ENCODE assay signal across 7 cellular contexts in the genomic region with DNA sequence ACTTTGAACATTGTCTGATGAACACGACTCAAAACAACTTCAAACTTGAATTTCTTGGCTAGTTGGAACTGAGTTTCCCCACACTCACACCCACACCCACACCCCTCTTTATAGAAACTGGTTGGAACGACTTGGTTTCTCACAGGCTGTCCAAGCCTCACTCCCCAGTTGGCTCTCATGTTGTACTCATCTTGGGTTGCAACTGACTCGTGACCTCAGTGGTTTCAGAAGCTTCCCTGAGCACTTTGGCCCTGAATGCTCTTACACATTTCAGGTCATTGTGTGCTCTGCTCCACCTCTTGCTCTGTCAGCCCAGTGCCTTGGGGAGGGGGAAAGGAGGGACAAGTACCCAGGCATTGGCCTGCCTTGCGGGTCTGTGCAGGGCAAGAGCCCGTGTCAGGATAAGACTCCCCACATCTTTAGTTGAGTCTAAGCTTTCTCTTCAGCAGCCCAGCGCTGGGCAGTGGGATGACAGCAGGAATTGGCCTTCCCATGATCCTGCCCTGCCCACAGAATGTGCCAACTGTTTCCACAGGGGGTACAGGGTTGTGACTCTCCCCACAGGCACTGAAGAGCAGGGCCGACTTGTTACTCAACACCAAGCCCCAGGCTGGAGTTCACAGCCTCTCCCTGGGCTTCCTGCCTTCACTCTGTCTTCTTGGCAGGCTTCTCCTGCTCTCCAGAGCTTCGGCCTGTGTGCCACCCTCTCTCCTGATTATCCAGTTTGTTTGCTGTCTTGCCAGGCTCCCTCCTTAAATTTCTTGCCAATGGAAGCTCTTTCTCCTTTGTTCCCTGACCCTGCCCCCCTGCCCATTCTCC.
A peak's percentile ranks its signal among the peaks of the same experiment; 100 is the strongest.
DNase-seq lines count a peak whose midpoint lies in the region; ATAC-seq and TF ChIP-seq lines count a peak whose summit lies in the region.

No MANE protein-coding gene starts in this region.

- H3K4me1 Mint-ChIP-seq in nephron, result peaks cover 16% of the 10 kb centered on the region

- H3K4me3 Mint-ChIP-seq in nephron, result no peak overlapping the region

- peak overlapping the region in 2 of 3 experiments; percentile 22 to 41 for H3K27ac Mint-ChIP-seq in nephron

- H3K27ac ChIP-seq in caudate nucleus (ENCODE audit: low read depth, low read length), result peak overlapping the region; percentile 63

- ATAC-seq in GM18867 (IDR thresholded peaks at IDR 0.05; ENCODE audit: unreplicated experiment), result peak; percentile 82
- ATAC-seq in HG03521 (IDR thresholded peaks at IDR 0.05; ENCODE audit: unreplicated experiment), result peak; percentile 67

- H3K36me3 Mint-ChIP-seq in nephron (ENCODE audit: low read depth), result no peaks in the 10 kb centered on the region

- peaks cover 3% of the 10 kb centered on the region for H3K9me3 Mint-ChIP-seq in nephron

- H3K27me3 Mint-ChIP-seq in nephron (ENCODE audit: low read depth), result no peaks in the 10 kb centered on the region

- TF ChIP-seq CTCF in nephron (IDR thresholded peaks at IDR 0.05; ENCODE audit: unreplicated experiment in 3 of 3), result no peak

- DNase-seq in caudate nucleus (lab: John Stamatoyannopoulos, UW) (peak in 41 of 61 donors; percentile 20 to 84 (median 59)), NCI-H526 (lab: John Stamatoyannopoulos, UW) (no peak), NCI-H2107 treated with DMSO at 0.1 percent for 48 hours (lab: John Stamatoyannopoulos, UW; ENCODE audit: unreplicated experiment) (no peak)
- no peak for DNase-seq in activated CD4-positive, CD25-positive, alpha-beta regulatory T cell treated with anti-CD3 and anti-CD28 coated beads, Interleukin-2, amount 50 U/mL, for 72 hours

Comparison
In these comparisons a context has a peak if more than half of its experiments do, and no peak if none do; other contexts are left out.
1. DNase-seq: peak in caudate nucleus (41 of 61); none in NCI-H526 (0 of 2), activated CD4-positive, CD25-positive, alpha-beta regulatory T cell treated with anti-CD3 and anti-CD28 coated beads, Interleukin-2, amount 50 U/mL, for 72 hours (single experiment) and NCI-H2107 treated with DMSO at 0.1 percent for 48 hours (single experiment).